ENCODE assay signal across 8 cellular contexts in genomic region chr15:74780523-74780982, GRCh38. TPM values are rescaled to one million over a fixed set of nuclear protein-coding genes. Genes with fewer than 3 reads are reported as not detected.
DNase-seq lines count a peak whose midpoint lies in the region; ATAC-seq and TF ChIP-seq lines count a peak whose summit lies in the region.

No MANE protein-coding gene starts in this region.

- H3K9me3 Mint-ChIP-seq in central memory CD8-positive, alpha-beta T cell: no peaks in the 10 kb centered on the region
- no peaks in the 10 kb centered on the region for H3K9me3 Mint-ChIP-seq in neural crest cell

- H3K79me2 ChIP-seq in DOHH2 (ENCODE audit: control insufficient read depth, low read length): peaks cover 66% of the 10 kb centered on the region
- peaks cover 27% of the 10 kb centered on the region for H3K79me2 ChIP-seq in Karpas-422 (ENCODE audit: low read length)

- H3F3A ChIP-seq in DOHH2 (ENCODE audit: control insufficient read depth, insufficient read depth): peaks cover 70% of the 10 kb centered on the region

- peak overlapping the region; percentile 98 for H3K9ac ChIP-seq in Karpas-422 (ENCODE audit: low read length)

- no peak overlapping the region for H2AFZ ChIP-seq in Karpas-422 (ENCODE audit: low read length)

- H3K27me3 Mint-ChIP-seq in central memory CD8-positive, alpha-beta T cell: no peaks in the 10 kb centered on the region
- H3K27me3 Mint-ChIP-seq in neural crest cell (ENCODE audit: low read depth): peaks cover 3% of the 10 kb centered on the region

- H3K36me3 ChIP-seq in DOHH2 (ENCODE audit: control insufficient read depth, low read length): peaks cover 36% of the 10 kb centered on the region
- no peaks in the 10 kb centered on the region; the same call in 1 of the 2 replicates for H3K36me3 ChIP-seq in Karpas-422 (ENCODE audit: insufficient read depth, low read length)
- H3K36me3 ChIP-seq in testis (ENCODE audit: low read depth, missing control alignments): no peaks in the 10 kb centered on the region

- DNase-seq in Karpas-422 (no peak), neural crest cell (ENCODE audit: low read depth, low spot score) (no peak), nucleus accumbens (lab: John Stamatoyannopoulos, UW) (no peak), G401 (ENCODE audit: low spot score) (no peak), testis (no peak)
- no peak for DNase-seq in central memory CD8-positive, alpha-beta T cell (ENCODE audit: low spot score in 2 of 2)

- intact Hi-C loops in testis (cut with DNase I; ENCODE audit: low total_unique reads): loop anchor here (5.0 kb wide), 1 partner anchor 62 kb away; the partner anchor contains the start of gene ULK3

- H3K27ac Mint-ChIP-seq in central memory CD8-positive, alpha-beta T cell (ENCODE audit: low read depth): peak overlapping the region; percentile 99
- no peak overlapping the region for H3K27ac Mint-ChIP-seq in neural crest cell (ENCODE audit: unreplicated experiment)

- H3K4me3 Mint-ChIP-seq in central memory CD8-positive, alpha-beta T cell: peak overlapping the region; percentile 87
- H3K4me3 Mint-ChIP-seq in neural crest cell: peak overlapping the region; percentile 92

- H3K9me3 ChIP-seq in DOHH2 (ENCODE audit: control insufficient read depth, insufficient read depth, low read length): no peaks in the 10 kb centered on the region
- H3K9me3 ChIP-seq in Karpas-422 (ENCODE audit: low read length): no peaks in the 10 kb centered on the region
- H3K9me3 ChIP-seq in testis: no peaks in the 10 kb centered on the region

- no peaks in the 10 kb centered on the region for H3K9me2 ChIP-seq in DOHH2 (replicated peaks; ENCODE audit: control insufficient read depth, low read length)
- H3K9me2 ChIP-seq in Karpas-422 (replicated peaks; ENCODE audit: insufficient read depth, low read length): no peaks in the 10 kb centered on the region

- H3K27me3 ChIP-seq in DOHH2 (ENCODE audit: control insufficient read depth, low read length): no peaks in the 10 kb centered on the region
- H3K27me3 ChIP-seq in Karpas-422 (ENCODE audit: low read length): no peaks in the 10 kb centered on the region
- no peaks in the 10 kb centered on the region for H3K27me3 ChIP-seq in testis

- peak overlapping the region; percentile 99 for H3K27ac ChIP-seq in DOHH2 (ENCODE audit: low read depth, low read length)
- peak overlapping the region; percentile 100 for H3K27ac ChIP-seq in Karpas-422 (ENCODE audit: low read length)
- H3K27ac ChIP-seq in testis: no peak overlapping the region

- 66 to 74% methylated on average over 9 of the region's 9 CpGs for whole genome bisulfite sequencing in testis, 2 donors

- TF ChIP-seq POLR2A in testis (IDR thresholded peaks at IDR 0.05): no peak

- in situ Hi-C loops in G401 (cut with HindIII; ENCODE audit: low sequenced_read_pairs): no loop called here

- TF ChIP-seq CTCF in DOHH2 (IDR thresholded peaks at IDR 0.05; ENCODE audit: low read depth, low read length, poor library complexity, severe bottlenecking) (no peak), neural crest cell (conservative IDR thresholded peaks at IDR 0.05) (no peak), testis (IDR thresholded peaks at IDR 0.05) (no peak)

- ATAC-seq in central memory CD8-positive, alpha-beta T cell (replicated peaks; ENCODE audit: extremely low read depth, poor library complexity, severe bottlenecking): no peak
- ATAC-seq in GM21786 (IDR thresholded peaks at IDR 0.05; ENCODE audit: unreplicated experiment): no peak

- peaks cover 26% of the 10 kb centered on the region for H3K36me3 Mint-ChIP-seq in central memory CD8-positive, alpha-beta T cell (ENCODE audit: insufficient read depth)
- no peaks in the 10 kb centered on the region for H3K36me3 Mint-ChIP-seq in neural crest cell (ENCODE audit: low read depth)

- H4K20me1 ChIP-seq in DOHH2 (ENCODE audit: control insufficient read depth, insufficient read depth, low read depth, low read length) (no peaks in the 10 kb centered on the region), Karpas-422 (ENCODE audit: insufficient read depth, low read depth, low read length) (no peaks in the 10 kb centered on the region)

- peaks cover 86% of the 10 kb centered on the region for H3K4me1 Mint-ChIP-seq in central memory CD8-positive, alpha-beta T cell
- H3K4me1 Mint-ChIP-seq in neural crest cell: peaks cover 76% of the 10 kb centered on the region

- H3K4me2 ChIP-seq in DOHH2 (ENCODE audit: low read length): peak overlapping the region; percentile 93
- H3K4me2 ChIP-seq in Karpas-422 (ENCODE audit: low read depth, low read length, poor library complexity, severe bottlenecking): peak overlapping the region; percentile 98

- H3K4me1 ChIP-seq in DOHH2 (ENCODE audit: control insufficient read depth, low read length) (peaks cover 85% of the 10 kb centered on the region), Karpas-422 (ENCODE audit: low read length) (peaks cover 91% of the 10 kb centered on the region), testis (peaks cover 45% of the 10 kb centered on the region)

- H3K4me3 ChIP-seq in DOHH2 (ENCODE audit: low read length) (peak overlapping the region; percentile 87), Karpas-422 (ENCODE audit: low read length) (peak overlapping the region; percentile 84), testis (no peak overlapping the region)

RNA-seq across cellular contexts. Expression of gene CSK, which starts 1.3 kb away (rescaled TPM):
- total RNA-seq in Karpas-422 (2014; rRNA removed; shearing (Covaris generic); ENCODE audit: low replicate concordance): 172 and 306 TPM in 2 replicates
- 107 and 109 TPM in 2 replicates for total RNA-seq in neural crest cell
- 27.8 and 31.3 TPM in 2 replicates for total RNA-seq in G401 (2014; rRNA removed; shearing (Covaris generic))
- total RNA-seq in testis: 10 to 100 TPM; 41.5 to 43.1 TPM
- 45.6 TPM for polyA plus RNA-seq in testis (ENCODE audit: insufficient read depth, low read depth, low replicate concordance)

RNA-seq across cellular contexts. Expression of gene CYP1A2, which starts 31.9 kb away (rescaled TPM):
- total RNA-seq in Karpas-422 (2014; rRNA removed; shearing (Covaris generic); ENCODE audit: low replicate concordance): not detected in 2 replicates
- total RNA-seq in neural crest cell (not detected in 2 replicates), testis (under 1 TPM; 0.12 to 0.31 TPM)
- not detected in 2 replicates for total RNA-seq in G401 (2014; rRNA removed; shearing (Covaris generic))
- not detected for polyA plus RNA-seq in testis (ENCODE audit: insufficient read depth, low read depth, low replicate concordance)

RNA-seq across cellular contexts. Expression of gene LMAN1L, which starts 32.1 kb away (rescaled TPM):
- 3.3 and 4.3 TPM in 2 replicates for total RNA-seq in Karpas-422 (2014; rRNA removed; shearing (Covaris generic); ENCODE audit: low replicate concordance)
- total RNA-seq in neural crest cell (not detected in 2 replicates), testis (1 to 10 TPM; 4.3 to 4.6 TPM)
- not detected in 2 replicates for total RNA-seq in G401 (2014; rRNA removed; shearing (Covaris generic))
- polyA plus RNA-seq in testis (ENCODE audit: insufficient read depth, low read depth, low replicate concordance): 2.2 TPM

RNA-seq across cellular contexts. Expression of gene CPLX3, which starts 45.9 kb away (rescaled TPM):
- 5.2 and 7.3 TPM in 2 replicates for total RNA-seq in Karpas-422 (2014; rRNA removed; shearing (Covaris generic); ENCODE audit: low replicate concordance)
- not detected in 2 replicates for total RNA-seq in neural crest cell
- total RNA-seq in G401 (2014; rRNA removed; shearing (Covaris generic)): not detected in 2 replicates
- 1 to 10 TPM; 3.7 to 5.7 TPM for total RNA-seq in testis
- 3.6 TPM for polyA plus RNA-seq in testis (ENCODE audit: insufficient read depth, low read depth, low replicate concordance)

RNA-seq across cellular contexts. Expression of gene CYP1A1, which starts 55.2 kb away (rescaled TPM):
- total RNA-seq in Karpas-422 (2014; rRNA removed; shearing (Covaris generic); ENCODE audit: low replicate concordance): not detected in 2 replicates
- total RNA-seq in neural crest cell (1.7 and 2.3 TPM in 2 replicates), testis (under 1 TPM; 0.19 to 0.31 TPM)
- not detected in 2 replicates for total RNA-seq in G401 (2014; rRNA removed; shearing (Covaris generic))
- 5.6 TPM for polyA plus RNA-seq in testis (ENCODE audit: insufficient read depth, low read depth, low replicate concordance)

Comparison
In these comparisons a context has a peak if more than half of its experiments do, and no peak if none do; other contexts are left out.
1. H3K27ac ChIP-seq: peak in DOHH2 (single experiment) and Karpas-422 (single experiment); none in testis (0 of 2).
2. H3K4me3 ChIP-seq: peak in DOHH2 (single experiment) and Karpas-422 (single experiment); none in testis (0 of 2).